In genomic region chr2:107466984-107467383, GRCh38 we compare ENCODE assay signal across 9 cellular contexts.
"Had no signal": no experiment of that assay in that cellular context is flagged by ENCODE, and none has a peak within 500 bp of the region (broad histone marks: within the 10 kb centered on the region; RNA-seq: fewer than 3 reads in every experiment).

No MANE protein-coding gene starts in this region.

- H3K4me1 ChIP-seq: HAP-1 had no signal

- ATAC-seq: HCT116, HepG2 had no signal

- H3K4me3 ChIP-seq: GM23248, HAP-1 had no signal

- H3K27ac Mint-ChIP-seq: HFFc6, IgD-negative memory B cell had no signal

- FAIRE-seq: HepG2 had no signal

- H3K4me2 ChIP-seq: KMS-11 had no signal

- H3K9ac ChIP-seq: GM23248, KMS-11 had no signal

- H3K27ac ChIP-seq: GM23248, KMS-11 had no signal

- H2AFZ ChIP-seq: GM23248 had no signal

- H3K9me3 ChIP-seq: HAP-1 had no signal

- H3K4me1 Mint-ChIP-seq: IgD-negative memory B cell had no signal

- H3K36me3 ChIP-seq: HAP-1 had no signal

- H3K27me3 Mint-ChIP-seq: IgD-negative memory B cell had no signal

- H3K4me3 Mint-ChIP-seq: HFFc6, IgD-negative memory B cell had no signal

- DNase-seq: GM23248, H7, HFFc6, KBM-7 had no signal
